In genomic region chr1:58555393-58555792, GRCh38 we compare ENCODE assay signal across 30 cellular contexts. TPM values are rescaled to one million over a fixed set of nuclear protein-coding genes. Genes with fewer than 3 reads are reported as not detected.
"Had no signal": no experiment of that assay in that cellular context is flagged by ENCODE, and none has a peak within 500 bp of the region (broad histone marks: within the 10 kb centered on the region; RNA-seq: fewer than 3 reads in every experiment).

No MANE protein-coding gene starts in this region.

- H3K27me3 Mint-ChIP-seq: type B pancreatic cell had no signal

- H3K36me3 ChIP-seq: stomach, suprapubic skin, thoracic aorta, thyroid gland, tibial artery, tibial nerve, transverse colon, upper lobe of left lung, upper lobe of right lung, uterus, vagina had no signal

- H3K9me3 Mint-ChIP-seq: stimulated activated effector memory CD8-positive, alpha-beta T cell treated with anti-CD3 and anti-CD28 coated beads, Interleukin-12 subunit alpha, Interleukin-12 subunit beta, amount 100 ng/mL, for 72 hours; stimulated activated memory B cell treated with anti-CD40 and anti-IgM and Interleukin-4, amounts not matched to agents 10 μg/mL and 1 μg/mL and 100 μg/mL, for 72 hours; stimulated activated naive B cell treated with anti-CD40 and anti-IgM and Interleukin-4, amounts not matched to agents 10 μg/mL and 1 μg/mL and 100 μg/mL, for 72 hours; stimulated activated naive CD8-positive, alpha-beta T cell treated with anti-CD3 and anti-CD28 coated beads, Interleukin-15, amount 100 ng/mL, for 72 hours; type B pancreatic cell had no signal

- H3K27ac Mint-ChIP-seq: stimulated activated effector memory CD8-positive, alpha-beta T cell treated with anti-CD3 and anti-CD28 coated beads, Interleukin-12 subunit alpha, Interleukin-12 subunit beta, amount 100 ng/mL, for 72 hours; stimulated activated memory B cell treated with anti-CD40 and anti-IgM and Interleukin-4, amounts not matched to agents 10 μg/mL and 1 μg/mL and 100 μg/mL, for 72 hours; stimulated activated naive B cell treated with anti-CD40 and anti-IgM and Interleukin-4, amounts not matched to agents 10 μg/mL and 1 μg/mL and 100 μg/mL, for 72 hours; stimulated activated naive CD8-positive, alpha-beta T cell treated with anti-CD3 and anti-CD28 coated beads, Interleukin-15, amount 100 ng/mL, for 72 hours; stimulated activated naive CD8-positive, alpha-beta T cell treated with anti-CD3 and anti-CD28 coated beads, Interleukin-15, Interleukin-2, amounts not matched to agents 100 ng/mL and 50 ng/mL, for 24 hours; type B pancreatic cell had no signal

- H3K36me3 Mint-ChIP-seq: stimulated activated effector memory CD8-positive, alpha-beta T cell treated with anti-CD3 and anti-CD28 coated beads, Interleukin-12 subunit alpha, Interleukin-12 subunit beta, amount 100 ng/mL, for 72 hours; stimulated activated memory B cell treated with anti-CD40 and anti-IgM and Interleukin-4, amounts not matched to agents 10 μg/mL and 1 μg/mL and 100 μg/mL, for 72 hours; type B pancreatic cell had no signal

- H3K9me3 ChIP-seq: suprapubic skin, testis, thoracic aorta, thyroid gland, tibial artery, upper lobe of left lung, upper lobe of right lung, uterus, vagina had no signal

- DNase-seq: stimulated activated CD4-positive, alpha-beta T cell treated with anti-CD3 and anti-CD28 coated beads, Interleukin-2, amount 100 ng/mL, for 48 hours; stimulated activated CD4-positive, alpha-beta T cell treated with anti-CD3 and anti-CD28 coated beads, Interleukin-4, amount 100 ng/mL, for 1 hour; stimulated activated CD4-positive, alpha-beta T cell treated with anti-CD3 and anti-CD28 coated beads, Interleukin-4, amount 100 ng/mL, for 24 hours; stimulated activated CD4-positive, alpha-beta T cell treated with anti-CD3 and anti-CD28 coated beads, Interleukin-4, amount 100 ng/mL, for 4 hours; stimulated activated CD8-positive, alpha-beta memory T cell treated with anti-CD3 and anti-CD28 coated beads, Interleukin-4, amount 100 ng/mL, for 48 hours; stimulated activated naive B cell treated with anti-CD40 and anti-IgM and Interleukin-4, amounts not matched to agents 10 μg/mL and 1 μg/mL and 100 μg/mL, for 72 hours; stimulated activated naive CD4-positive, alpha-beta T cell; stimulated activated naive CD4-positive, alpha-beta T cell treated with Interleukin-2 at 50 U/mL for 16 hours; stimulated activated naive CD8-positive, alpha-beta T cell treated with anti-CD3 and anti-CD28 coated beads, Interleukin-15, amount 100 ng/mL, for 72 hours; stimulated activated naive CD8-positive, alpha-beta T cell treated with anti-CD3 and anti-CD28 coated beads, Interleukin-15, Interleukin-2, amounts not matched to agents 100 U/mL and 50 U/mL, for 24 hours; stomach; substantia nigra; testis; thyroid gland; tibial artery; transverse colon; trophoblast cell; upper lobe of right lung; uterus had no signal

- H3K27ac ChIP-seq: stomach, suprapubic skin, testis, thoracic aorta, thyroid gland, tibial artery, tibial nerve, transverse colon, upper lobe of left lung, upper lobe of right lung, uterus, vagina had no signal

- H3K27me3 ChIP-seq: stomach, suprapubic skin, testis, thyroid gland, tibial artery, tibial nerve, transverse colon, upper lobe of left lung, upper lobe of right lung, uterus, vagina had no signal

- H3K4me1 Mint-ChIP-seq: stimulated activated effector memory CD8-positive, alpha-beta T cell treated with anti-CD3 and anti-CD28 coated beads, Interleukin-12 subunit alpha, Interleukin-12 subunit beta, amount 100 ng/mL, for 72 hours; stimulated activated memory B cell treated with anti-CD40 and anti-IgM and Interleukin-4, amounts not matched to agents 10 μg/mL and 1 μg/mL and 100 μg/mL, for 72 hours; stimulated activated naive B cell treated with anti-CD40 and anti-IgM and Interleukin-4, amounts not matched to agents 10 μg/mL and 1 μg/mL and 100 μg/mL, for 72 hours; stimulated activated naive CD8-positive, alpha-beta T cell treated with anti-CD3 and anti-CD28 coated beads, Interleukin-15, amount 100 ng/mL, for 72 hours had no signal

- ATAC-seq: stimulated activated effector memory CD8-positive, alpha-beta T cell treated with anti-CD3 and anti-CD28 coated beads, Interleukin-12 subunit alpha, Interleukin-12 subunit beta, amount 100 ng/mL, for 72 hours; stimulated activated memory B cell treated with anti-CD40 and anti-IgM and Interleukin-4, amounts not matched to agents 10 μg/mL and 1 μg/mL and 100 μg/mL, for 72 hours; stimulated activated naive B cell treated with anti-CD40 and anti-IgM and Interleukin-4, amounts not matched to agents 10 μg/mL and 1 μg/mL and 100 μg/mL, for 72 hours; stimulated activated naive CD8-positive, alpha-beta T cell treated with anti-CD3 and anti-CD28 coated beads, Interleukin-15, amount 100 ng/mL, for 72 hours; stimulated activated naive CD8-positive, alpha-beta T cell treated with anti-CD3 and anti-CD28 coated beads, Interleukin-15, Interleukin-2, amounts not matched to agents 100 U/mL and 50 U/mL, for 24 hours; upper lobe of right lung had no signal

- H3K4me3 ChIP-seq: stomach, suprapubic skin, testis, thoracic aorta, thyroid gland, tibial artery, tibial nerve, transverse colon, upper lobe of left lung, upper lobe of right lung, uterus, vagina had no signal

- H3K4me1 ChIP-seq: stomach, suprapubic skin, thyroid gland, tibial artery, tibial nerve, transverse colon, upper lobe of left lung, upper lobe of right lung, uterus, vagina had no signal

- FAIRE-seq: urothelium cell line had no signal

- H3K4me3 Mint-ChIP-seq: stimulated activated effector memory CD8-positive, alpha-beta T cell treated with anti-CD3 and anti-CD28 coated beads, Interleukin-12 subunit alpha, Interleukin-12 subunit beta, amount 100 ng/mL, for 72 hours; stimulated activated memory B cell treated with anti-CD40 and anti-IgM and Interleukin-4, amounts not matched to agents 10 μg/mL and 1 μg/mL and 100 μg/mL, for 72 hours; stimulated activated naive B cell treated with anti-CD40 and anti-IgM and Interleukin-4, amounts not matched to agents 10 μg/mL and 1 μg/mL and 100 μg/mL, for 72 hours; stimulated activated naive CD8-positive, alpha-beta T cell treated with anti-CD3 and anti-CD28 coated beads, Interleukin-15, amount 100 ng/mL, for 72 hours; stimulated activated naive CD8-positive, alpha-beta T cell treated with anti-CD3 and anti-CD28 coated beads, Interleukin-15, Interleukin-2, amounts not matched to agents 100 ng/mL and 50 ng/mL, for 24 hours; type B pancreatic cell had no signal

RNA-seq across cellular contexts. Expression of gene TACSTD2, which starts 21.7 kb away (rescaled TPM):
- total RNA-seq: temporal lobe had no signal
